31 cellular contexts compared by ENCODE assay signal in the genomic region with DNA sequence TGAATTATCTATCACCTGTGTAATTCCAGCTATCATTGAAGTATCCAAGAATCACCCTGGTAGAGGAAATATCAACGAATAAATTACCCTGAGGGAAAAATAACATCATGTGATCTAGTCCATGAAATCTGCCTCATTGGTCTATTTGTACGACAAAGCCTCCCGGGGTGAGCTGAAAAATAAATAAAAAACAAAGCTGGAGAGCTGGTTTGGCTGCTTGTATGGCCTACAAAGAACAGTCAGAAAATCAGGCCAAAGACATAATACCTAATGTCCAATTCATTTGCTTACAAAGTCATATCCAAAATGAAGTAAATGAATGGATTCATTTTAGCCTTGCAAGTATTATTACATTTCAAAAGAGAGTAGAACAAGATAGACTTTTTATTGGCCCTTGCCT.
DNase-seq lines count a peak whose midpoint lies in the region; ATAC-seq, FAIRE-seq and TF ChIP-seq lines count a peak whose summit lies in the region.
"Had no signal": no experiment of that assay in that cellular context is flagged by ENCODE, and none has a peak within 500 bp of the region (broad histone marks: within the 10 kb centered on the region; RNA-seq: fewer than 3 reads in every experiment).

No MANE protein-coding gene starts in this region.

- CTCF ChIA-PET in Calu3 (lab: Charles Lee): no interaction called here

- H3K4me2 ChIP-seq in GM23248 (ENCODE audit: unreplicated experiment): no peak overlapping the region

- no peaks in the 10 kb centered on the region for H3K36me3 ChIP-seq in bronchial epithelial cell (ENCODE audit: control insufficient read depth, insufficient read depth, low read length)
- H3K36me3 ChIP-seq in GM23248 (ENCODE audit: low read depth): no peaks in the 10 kb centered on the region
- H3K36me3 ChIP-seq: esophagus muscularis mucosa, prostate gland had no signal

- H3K27me3 ChIP-seq in bronchial epithelial cell (ENCODE audit: control insufficient read depth, insufficient read depth, low read length) (no peaks in the 10 kb centered on the region), GM23248 (replicated peaks; ENCODE audit: insufficient read depth) (no peaks in the 10 kb centered on the region)
- H3K27me3 ChIP-seq: esophagus muscularis mucosa, heart left ventricle had no signal

- H3F3A ChIP-seq in GM23248 (ENCODE audit: insufficient read depth): no peaks in the 10 kb centered on the region

- no peak for FAIRE-seq in bronchial epithelial cell (lab: Jason Lieb, UNC)
- FAIRE-seq: D721Med, kidney had no signal

- H3K4me3 Mint-ChIP-seq in stimulated activated memory B cell treated with anti-CD40 and anti-IgM and Interleukin-4, amounts not matched to agents 10 μg/mL and 1 μg/mL and 100 μg/mL, for 72 hours: no peak overlapping the region
- no peak overlapping the region for H3K4me3 Mint-ChIP-seq in Calu3 (ENCODE audit: low read depth, unreplicated experiment)
- H3K4me3 Mint-ChIP-seq: activated CD8-positive, alpha-beta T cell treated with anti-CD3 and anti-CD28 coated beads for 36 hours; activated T-helper 1 cell treated with anti-CD3 and anti-CD28 coated beads, Interleukin-12 subunit alpha, Interleukin-12 subunit beta, Interleukin-2, Interleukin-4 antibody, amounts not matched to agents 30 ng/mL and 10 ng/mL and 1 ng/mL, durations not matched to agents 14 hours and 24 hours and 36 hours; CD14-positive monocyte; central memory CD8-positive, alpha-beta T cell; H9; naive thymus-derived CD4-positive, alpha-beta T cell; T-helper 2 cell treated with Interferon-gamma antibody and Interleukin-4, amounts not matched to agents 5 μg/mL and 100 μg/mL, for 36 hours had no signal

- H3K9me3 ChIP-seq in GM23248 (ENCODE audit: low read depth): no peaks in the 10 kb centered on the region
- H3K9me3 ChIP-seq: esophagus muscularis mucosa, heart left ventricle, prostate gland had no signal

- ATAC-seq in stimulated activated memory B cell treated with anti-CD40 and anti-IgM and Interleukin-4, amounts not matched to agents 10 μg/mL and 1 μg/mL and 100 μg/mL, for 72 hours: no peak
- ATAC-seq: activated CD8-positive, alpha-beta T cell treated with anti-CD3 and anti-CD28 coated beads for 36 hours; naive thymus-derived CD4-positive, alpha-beta T cell; Right ventricle myocardium inferior had no signal

- H3K27ac ChIP-seq in GM23248: no peak overlapping the region
- H3K27ac ChIP-seq: esophagus muscularis mucosa, heart left ventricle, prostate gland had no signal

- TF ChIP-seq CTCF in bronchial epithelial cell (IDR thresholded peaks at IDR 0.05; ENCODE audit: insufficient read depth, low read length, severe bottlenecking) (no peak), Calu3 (IDR thresholded peaks at IDR 0.05; ENCODE audit: unreplicated experiment) (no peak)

- H4K20me1 ChIP-seq in GM23248 (ENCODE audit: insufficient read depth): no peaks in the 10 kb centered on the region

- H3K4me1 Mint-ChIP-seq in stimulated activated memory B cell treated with anti-CD40 and anti-IgM and Interleukin-4, amounts not matched to agents 10 μg/mL and 1 μg/mL and 100 μg/mL, for 72 hours: no peaks in the 10 kb centered on the region
- no peaks in the 10 kb centered on the region for H3K4me1 Mint-ChIP-seq in Calu3 (ENCODE audit: low read depth, unreplicated experiment)
- H3K4me1 Mint-ChIP-seq: CD14-positive monocyte had no signal

- no peaks in the 10 kb centered on the region for H3K9me3 Mint-ChIP-seq in stimulated activated memory B cell treated with anti-CD40 and anti-IgM and Interleukin-4, amounts not matched to agents 10 μg/mL and 1 μg/mL and 100 μg/mL, for 72 hours
- no peaks in the 10 kb centered on the region for H3K9me3 Mint-ChIP-seq in Calu3 (ENCODE audit: low read depth, unreplicated experiment)
- H3K9me3 Mint-ChIP-seq: activated CD8-positive, alpha-beta T cell treated with anti-CD3 and anti-CD28 coated beads for 36 hours; central memory CD8-positive, alpha-beta T cell; H9; T-helper 2 cell treated with Interferon-gamma antibody and Interleukin-4, amounts not matched to agents 5 μg/mL and 100 μg/mL, for 36 hours had no signal

- no peaks in the 10 kb centered on the region for H3K4me1 ChIP-seq in GM23248 (ENCODE audit: insufficient read depth)
- H3K4me1 ChIP-seq: esophagus muscularis mucosa, prostate gland had no signal

- BruUV-seq in Calu3 (replicated peaks; lab: Mats Ljungman, UMichigan): no TSS peak

- no peak overlapping the region for H3K4me3 ChIP-seq in bronchial epithelial cell (ENCODE audit: low read depth, low read length)
- no peak overlapping the region for H3K4me3 ChIP-seq in GM23248
- H3K4me3 ChIP-seq: esophagus muscularis mucosa, heart left ventricle, prostate gland had no signal

- no peak overlapping the region for H2AFZ ChIP-seq in GM23248

- H3K9me2 ChIP-seq in GM23248 (ENCODE audit: insufficient read depth): 0 out of 2 replicates have a peak, but pooled peaks cover 4% of the 10 kb centered on the region

- in situ Hi-C loops in GM23248 (cut with MboI): no loop called here

- peaks cover 25% of the 10 kb centered on the region for H3K36me3 Mint-ChIP-seq in stimulated activated memory B cell treated with anti-CD40 and anti-IgM and Interleukin-4, amounts not matched to agents 10 μg/mL and 1 μg/mL and 100 μg/mL, for 72 hours
- no peaks in the 10 kb centered on the region for H3K36me3 Mint-ChIP-seq in Calu3 (ENCODE audit: insufficient read depth, unreplicated experiment)
- H3K36me3 Mint-ChIP-seq: CD14-positive monocyte had no signal

- no peaks in the 10 kb centered on the region for H3K79me2 ChIP-seq in GM23248 (ENCODE audit: insufficient read depth)

- no peaks in the 10 kb centered on the region for H3K27me3 Mint-ChIP-seq in stimulated activated memory B cell treated with anti-CD40 and anti-IgM and Interleukin-4, amounts not matched to agents 10 μg/mL and 1 μg/mL and 100 μg/mL, for 72 hours
- no peaks in the 10 kb centered on the region for H3K27me3 Mint-ChIP-seq in Calu3 (ENCODE audit: unreplicated experiment)
- H3K27me3 Mint-ChIP-seq: activated CD8-positive, alpha-beta T cell treated with anti-CD3 and anti-CD28 coated beads for 36 hours; central memory CD8-positive, alpha-beta T cell; naive thymus-derived CD4-positive, alpha-beta T cell had no signal

- H3K9ac ChIP-seq in GM23248: no peak overlapping the region

- DNase-seq in NCI-H510A treated with DMSO at 0.1 percent for 48 hours (lab: John Stamatoyannopoulos, UW) (peak; percentile 1), NCI-H510A (lab: John Stamatoyannopoulos, UW) (no peak), NCI-H345 (lab: John Stamatoyannopoulos, UW) (peak; percentile 77), bronchial epithelial cell (ENCODE audit: low read depth) (peak; percentile 26), GM23248 (no peak), GOT3 (lab: John Stamatoyannopoulos, UW) (no peak), Calu3 (no peak)
- DNase-seq: activated CD8-positive, alpha-beta memory T cell treated with anti-CD3 and anti-CD28 coated beads, Interleukin-2, amount 50 U/mL, for 48 hours; activated CD8-positive, alpha-beta T cell treated with anti-CD3 and anti-CD28 coated beads for 36 hours; activated naive CD4-positive, alpha-beta T cell treated with Interleukin-2 at 50 U/mL for 16 hours; EL; foreskin fibroblast; H9; heart left ventricle; Karpas-422; kidney; naive thymus-derived CD4-positive, alpha-beta T cell; NCI-H1694; NCI-H524 treated with DMSO at 0.1 percent for 48 hours; occipital lobe; stimulated activated CD4-positive, alpha-beta T cell treated with anti-CD3 and anti-CD28 coated beads, Interleukin-4, amount 100 ng/mL, for 24 hours; trophoblast cell had no signal

- 94 to 98% methylated on average over 3 of the region's 3 CpGs for WGBS in GM23248 (ENCODE audit: low coverage in 1 of 2, low lambda C conversion rate in 2 of 2, missing lambda C conversion rate in 2 of 2), 2 experiments

- intact Hi-C loops in Calu3 (cut with micrococcal nuclease; ENCODE audit: unreplicated experiment): no loop called here

- no peak overlapping the region for H3K27ac Mint-ChIP-seq in stimulated activated memory B cell treated with anti-CD40 and anti-IgM and Interleukin-4, amounts not matched to agents 10 μg/mL and 1 μg/mL and 100 μg/mL, for 72 hours
- no peak overlapping the region for H3K27ac Mint-ChIP-seq in Calu3 (ENCODE audit: unreplicated experiment)
- H3K27ac Mint-ChIP-seq: activated T-helper 1 cell treated with anti-CD3 and anti-CD28 coated beads, Interleukin-12 subunit alpha, Interleukin-12 subunit beta, Interleukin-2, Interleukin-4 antibody, amounts not matched to agents 30 ng/mL and 10 ng/mL and 1 ng/mL, durations not matched to agents 14 hours and 24 hours and 36 hours; CD14-positive monocyte; T-helper 2 cell treated with Interferon-gamma antibody and Interleukin-4, amounts not matched to agents 5 μg/mL and 100 μg/mL, for 36 hours had no signal

Comparison
In these comparisons a context has a peak if more than half of its experiments do, and no peak if none do; other contexts are left out.
1. DNase-seq: peak in NCI-H510A treated with DMSO at 0.1 percent for 48 hours (single experiment), NCI-H345 (single experiment) and bronchial epithelial cell (single experiment); none in NCI-H510A (single experiment), GM23248 (single experiment), GOT3 (single experiment) and Calu3 (single experiment).